In genomic region chr12:73716143-73716542, GRCh38 we compare ENCODE assay signal across 5 cellular contexts.
A peak's percentile ranks its signal among the peaks of the same experiment; 100 is the strongest.
DNase-seq lines count a peak whose midpoint lies in the region; ATAC-seq and TF ChIP-seq lines count a peak whose summit lies in the region.
"Not testable (repeated sequence)": the region's sequence is repeated elsewhere in the genome, so short reads cannot be mapped to it uniquely, and the experiment has no call there.

No MANE protein-coding gene starts in this region.

- 0% methylated on average over 2 of the region's 2 CpGs for WGBS in mammary epithelial cell (ENCODE audit: low coverage, missing lambda C conversion rate)

- TF ChIP-seq CTCF in RWPE2 (IDR thresholded peaks at IDR 0.05; ENCODE audit: poor library complexity, severe bottlenecking); mammary epithelial cell (conservative IDR thresholded peaks at IDR 0.05 in 1 of 2, IDR thresholded peaks at IDR 0.05 in 1 of 2; ENCODE audit: extremely low read depth in 1 of 2, insufficient read depth in 1 of 2, low read depth in 1 of 2, low read length in 2 of 2); epithelial cell of esophagus (IDR thresholded peaks at IDR 0.05; ENCODE audit: insufficient read depth, low read depth, low read length, missing control alignments); neural cell (IDR thresholded peaks at IDR 0.05; ENCODE audit: poor library complexity, severe bottlenecking): not testable (repeated sequence)

- not testable (repeated sequence) for BruUV-seq in mammary epithelial cell (replicated peaks; lab: Mats Ljungman, UMichigan)

- not testable (repeated sequence) for H3K4me3 ChIP-seq in RWPE2 (ENCODE audit: severe bottlenecking); mammary epithelial cell (replicated peaks in 1 of 3; ENCODE audit: insufficient read depth in 1 of 3, low read depth in 2 of 3, low read length in 3 of 3); epithelial cell of esophagus (ENCODE audit: low read length); neural cell (ENCODE audit: low read length)

- H2AFZ ChIP-seq in mammary epithelial cell (ENCODE audit: low read depth, low read length); neural cell (ENCODE audit: low read depth, low read length): not testable (repeated sequence)

- H3K36me3 ChIP-seq in RWPE2 (ENCODE audit: low read depth); mammary epithelial cell (ENCODE audit: insufficient read depth, low read length); neural cell (ENCODE audit: insufficient read depth, low read length): not testable (repeated sequence)

- dilution Hi-C loops in mammary epithelial cell (cut with HindIII; ENCODE audit: low sequenced_read_pairs) = not testable (repeated sequence)

- in situ Hi-C loops in mammary epithelial cell (cut with MboI; ENCODE audit: low sequenced_read_pairs in 2 of 2) = not testable (repeated sequence)

- H3K9ac ChIP-seq in mammary epithelial cell (ENCODE audit: insufficient read depth, low read length); neural cell (ENCODE audit: low read length): not testable (repeated sequence)

- intact Hi-C loops in mammary epithelial cell (cut with micrococcal nuclease) = not testable (repeated sequence)

- TF ChIP-seq RAD21 in neural cell (conservative IDR thresholded peaks at IDR 0.05) = not testable (repeated sequence)

- peak; percentile 52; the same call in 2 of the 3 replicates for ATAC-seq in RWPE2 (ENCODE audit: low read depth)

- H3K9me2 ChIP-seq in neural cell (ENCODE audit: insufficient read depth, low read length) = not testable (repeated sequence)

- H3K27me3 ChIP-seq in RWPE2 (ENCODE audit: insufficient read depth, poor library complexity, severe bottlenecking); mammary epithelial cell (ENCODE audit: insufficient read depth, low read length); neural cell (ENCODE audit: insufficient read depth, low read depth, low read length): not testable (repeated sequence)

- TF ChIP-seq EP300 in neural cell (conservative IDR thresholded peaks at IDR 0.05; ENCODE audit: poor library complexity, severe bottlenecking) = not testable (repeated sequence)

- H3K79me2 ChIP-seq in mammary epithelial cell (ENCODE audit: insufficient read depth, low read length); neural cell (replicated peaks; ENCODE audit: insufficient read depth, low read length): not testable (repeated sequence)

- H3K4me2 ChIP-seq in mammary epithelial cell (ENCODE audit: insufficient read depth, low read depth, low read length); neural cell (ENCODE audit: low read length): not testable (repeated sequence)

- H3K9me3 ChIP-seq in RWPE2 (ENCODE audit: severe bottlenecking); mammary epithelial cell (replicated peaks; ENCODE audit: insufficient read depth, low read length); neural cell (ENCODE audit: low read length): not testable (repeated sequence)

- H3K27ac ChIP-seq in RWPE2 (ENCODE audit: poor library complexity, severe bottlenecking); mammary epithelial cell (ENCODE audit: insufficient read depth, low read depth, low read length): not testable (repeated sequence)
- peak overlapping the region; percentile 12 for H3K27ac ChIP-seq in neural cell (ENCODE audit: low read length)

- H4K20me1 ChIP-seq in mammary epithelial cell (ENCODE audit: insufficient read depth, low read length); neural cell (ENCODE audit: insufficient read depth): not testable (repeated sequence)

- CTCF ChIA-PET in mammary epithelial cell (lab: Charles Lee; ENCODE audit: low non-redundant PET) = interaction anchor here (0.6 kb wide), 1 partner anchor 16 kb away, joined by 4 read pairs; no protein-coding TSS in a partner anchor

- H3K4me1 ChIP-seq in RWPE2 (ENCODE audit: insufficient read depth, poor library complexity, severe bottlenecking); mammary epithelial cell (ENCODE audit: insufficient read depth, low read length): not testable (repeated sequence)

- not testable (repeated sequence) for H3F3A ChIP-seq in neural cell (ENCODE audit: insufficient read depth, low read length, poor library complexity, severe bottlenecking)

- peak; percentile 9 for DNase-seq in M059J (ENCODE audit: low read depth)
- DNase-seq in RWPE2 (ENCODE audit: low spot score) = not testable (repeated sequence)
- peak; percentile 72 for DNase-seq in mammary epithelial cell
- peak; percentile 54 for DNase-seq in epithelial cell of esophagus (ENCODE audit: low read depth)
